In genomic region chr3:45756055-45756454, GRCh38 we compare ENCODE assay signal across 22 cellular contexts. TPM values are rescaled to one million over a fixed set of nuclear protein-coding genes. Genes with fewer than 3 reads are reported as not detected.
DNase-seq lines count a peak whose midpoint lies in the region; ATAC-seq and TF ChIP-seq lines count a peak whose summit lies in the region.
"Had no signal": no experiment of that assay in that cellular context is flagged by ENCODE, and none has a peak within 500 bp of the region (broad histone marks: within the 10 kb centered on the region; RNA-seq: fewer than 3 reads in every experiment).

No MANE protein-coding gene starts in this region.

- H2BK120ac ChIP-seq in mesendoderm (ENCODE audit: low read depth, low read length), result no peak overlapping the region

- H3K27ac ChIP-seq in cardiac muscle cell, result peak overlapping the region; percentile 68
- no peak overlapping the region for H3K27ac ChIP-seq in endodermal cell (ENCODE audit: low read depth, low read length)
- no peak overlapping the region for H3K27ac ChIP-seq in mesendoderm (ENCODE audit: low read depth, low read length)
- H3K27ac ChIP-seq: A549; BLaER1 treated with 17β-estradiol and CSF1 and Interleukin-3, amounts not matched to agents 10 nM and 100 nM had no signal

- H3K36me3 ChIP-seq in cardiac muscle cell, result no peaks in the 10 kb centered on the region
- H3K36me3 ChIP-seq in endodermal cell (ENCODE audit: control insufficient read depth, insufficient read depth, low read length), result peaks cover 29% of the 10 kb centered on the region
- H3K36me3 ChIP-seq in mesendoderm (ENCODE audit: control insufficient read depth, insufficient read depth, low read length), result no peaks in the 10 kb centered on the region
- H3K36me3 ChIP-seq: BE2C; BLaER1 treated with 17β-estradiol and CSF1 and Interleukin-3, amounts not matched to agents 10 nM and 100 nM; HAP-1 had no signal

- no peak for DNase-seq in cardiac muscle cell (ENCODE audit: low read depth in 1 of 2, low spot score in 1 of 2)
- no peak for DNase-seq in left cardiac atrium
- peak; percentile 69 for DNase-seq in endodermal cell
- peak; percentile 62 for DNase-seq in mesendoderm
- DNase-seq in stimulated activated CD4-positive, alpha-beta T cell treated with anti-CD3 and anti-CD28 coated beads, Interleukin-15, amount 100 ng/mL, for 24 hours, result no peak
- no peak for DNase-seq in T-helper 9 cell
- DNase-seq: 8988T; ACHN; AML-193; BE2C; CD4-positive, alpha-beta T cell; CD8-positive, alpha-beta memory T cell; DMS 273 treated with DMSO at 0.1 percent for 48 hours; DMS79; EL; GF-D8; GOT3; HFFc6 had no signal

- no peaks in the 10 kb centered on the region for H3K9me3 ChIP-seq in cardiac muscle cell (ENCODE audit: low read depth)
- no peaks in the 10 kb centered on the region for H3K9me3 ChIP-seq in endodermal cell (ENCODE audit: control insufficient read depth, low read length)
- H3K9me3 ChIP-seq: A549; BE2C; BLaER1 treated with 17β-estradiol and CSF1 and Interleukin-3, amounts not matched to agents 10 nM and 100 nM; HAP-1 had no signal

- H3K27ac Mint-ChIP-seq in endodermal cell, result peak overlapping the region; percentile 80
- H3K27ac Mint-ChIP-seq: CD14-positive monocyte; CD4-positive, alpha-beta T cell; CD8-positive, alpha-beta memory T cell; HFFc6 had no signal

- no peak overlapping the region for H2BK15ac ChIP-seq in mesendoderm (replicated peaks; ENCODE audit: low read depth)

- H2AK5ac ChIP-seq in mesendoderm (ENCODE audit: low read length), result no peak overlapping the region

- H3K79me1 ChIP-seq in mesendoderm (ENCODE audit: low read length), result no peaks in the 10 kb centered on the region

- no peaks in the 10 kb centered on the region for H3K79me2 ChIP-seq in mesendoderm (ENCODE audit: control insufficient read depth, insufficient read depth, low read length)

- no peaks in the 10 kb centered on the region for H3K27me3 Mint-ChIP-seq in endodermal cell (ENCODE audit: insufficient read depth)
- H3K27me3 Mint-ChIP-seq: CD4-positive, alpha-beta T cell; CD8-positive, alpha-beta memory T cell had no signal

- peak overlapping the region; percentile 1 for H3K4me3 Mint-ChIP-seq in endodermal cell
- H3K4me3 Mint-ChIP-seq: CD14-positive monocyte; CD4-positive, alpha-beta T cell; CD8-positive, alpha-beta memory T cell; HFFc6 had no signal

- H3K27me3 ChIP-seq in cardiac muscle cell, result no peaks in the 10 kb centered on the region
- H3K27me3 ChIP-seq in endodermal cell (ENCODE audit: control insufficient read depth, insufficient read depth, low read length, poor library complexity, severe bottlenecking), result no peaks in the 10 kb centered on the region
- no peaks in the 10 kb centered on the region for H3K27me3 ChIP-seq in mesendoderm (ENCODE audit: insufficient read depth, low read length, poor library complexity)
- H3K27me3 ChIP-seq: BE2C; BLaER1 treated with 17β-estradiol and CSF1 and Interleukin-3, amounts not matched to agents 10 nM and 100 nM had no signal

- H3K23ac ChIP-seq in mesendoderm (ENCODE audit: low read length), result no peak overlapping the region

- H3K4ac ChIP-seq in mesendoderm (ENCODE audit: low read depth, low read length), result no peak overlapping the region

- peaks cover 32% of the 10 kb centered on the region for H3K36me3 Mint-ChIP-seq in endodermal cell (ENCODE audit: low read depth)
- H3K36me3 Mint-ChIP-seq: CD14-positive monocyte had no signal

- no peak overlapping the region for H3K18ac ChIP-seq in mesendoderm (ENCODE audit: low read length)

- no peak overlapping the region for H4K8ac ChIP-seq in mesendoderm (ENCODE audit: low read depth, low read length)

- no peak for TF ChIP-seq CTCF in cardiac muscle cell (IDR thresholded peaks at IDR 0.05; ENCODE audit: low read depth, low read length)
- no peak for TF ChIP-seq CTCF in endodermal cell (conservative IDR thresholded peaks at IDR 0.05)

- H3K9ac ChIP-seq in endodermal cell (ENCODE audit: extremely low read depth, low read length, poor library complexity, severe bottlenecking) (peak overlapping the region; percentile 32), mesendoderm (ENCODE audit: low read length) (no peak overlapping the region)
- H3K9ac ChIP-seq: BLaER1 treated with 17β-estradiol and CSF1 and Interleukin-3, amounts not matched to agents 10 nM and 100 nM had no signal

- no peaks in the 10 kb centered on the region for H3K9me3 Mint-ChIP-seq in endodermal cell
- H3K9me3 Mint-ChIP-seq: CD14-positive monocyte; CD4-positive, alpha-beta T cell; CD8-positive, alpha-beta memory T cell; HFFc6 had no signal

- ATAC-seq in left cardiac atrium, result no peak
- ATAC-seq: A549 had no signal

- H3K4me1 ChIP-seq in cardiac muscle cell (ENCODE audit: low read depth), result peaks cover 20% of the 10 kb centered on the region
- H3K4me1 ChIP-seq in endodermal cell (ENCODE audit: control insufficient read depth, insufficient read depth, low read length), result peaks cover 22% of the 10 kb centered on the region
- peaks cover 2% of the 10 kb centered on the region for H3K4me1 ChIP-seq in mesendoderm (ENCODE audit: control insufficient read depth, low read depth, low read length)
- H3K4me1 ChIP-seq: A549, BE2C, HAP-1 had no signal

- no peak overlapping the region for H2BK5ac ChIP-seq in mesendoderm (ENCODE audit: low read length)

- WGBS in endodermal cell (ENCODE audit: insufficient coverage in 1 of 2, insufficient read length in 1 of 2), 2 experiments, result 57 to 79% methylated on average over 3 to 6 of the region's 6 CpGs
- no CpG with 5 or more reads among the region's 6 CpGs for WGBS in mesendoderm (ENCODE audit: extremely low coverage, insufficient coverage, low lambda C conversion rate)

- H3K4me2 ChIP-seq in mesendoderm (ENCODE audit: low read length), result no peak overlapping the region
- H3K4me2 ChIP-seq: A549; BLaER1 treated with 17β-estradiol and CSF1 and Interleukin-3, amounts not matched to agents 10 nM and 100 nM had no signal

- peaks cover 30% of the 10 kb centered on the region for H3K4me1 Mint-ChIP-seq in endodermal cell
- H3K4me1 Mint-ChIP-seq: CD14-positive monocyte had no signal

- intact Hi-C loops in left cardiac atrium (cut with DNase I), result no loop called here

- H3K56ac ChIP-seq in mesendoderm (ENCODE audit: low read length), result no peak overlapping the region

- no peak overlapping the region for H3K4me3 ChIP-seq in cardiac muscle cell
- peak overlapping the region; percentile 67 for H3K4me3 ChIP-seq in endodermal cell (ENCODE audit: low read length)
- H3K4me3 ChIP-seq in mesendoderm (ENCODE audit: low read length), result no peak overlapping the region
- H3K4me3 ChIP-seq: A549; BLaER1 treated with 17β-estradiol and CSF1 and Interleukin-3, amounts not matched to agents 10 nM and 100 nM; HAP-1 had no signal

- H4K5ac ChIP-seq in mesendoderm (ENCODE audit: low read length), result no peak overlapping the region

RNA-seq across cellular contexts. Expression of gene SLC6A20, which starts 40.3 kb away (rescaled TPM):
- total RNA-seq in cardiac muscle cell (0.14 and 0.39 TPM in 2 replicates), left cardiac atrium (under 1 TPM in 1 of 2 donors, not detected in 1; 0.18 TPM), endodermal cell (1 to 10 TPM in 1 of 2 donors, under 1 TPM in 1; 0.29 to 1.5 TPM)
- 0.20 TPM in 1 of 2 replicates, not detected in the other for polyA plus RNA-seq in cardiac muscle cell
- polyA plus RNA-seq in endodermal cell (2013, experiment 1 of 2), result 0.18 TPM
- polyA plus RNA-seq in endodermal cell (2013, experiment 2 of 2), result 0.46 TPM
- 0.03 TPM for polyA plus RNA-seq in mesendoderm (2013, experiment 1 of 2)
- polyA plus RNA-seq in mesendoderm (2013, experiment 2 of 2), result 0.03 TPM
- total RNA-seq: CD4-positive, alpha-beta T cell; CD8-positive, alpha-beta memory T cell; HFFc6 had no signal
- polyA plus RNA-seq: A549; CD14-positive monocyte; CD8-positive, alpha-beta memory T cell had no signal

Comparison
In these comparisons a context has a peak if more than half of its experiments do, and no peak if none do; other contexts are left out.
1. DNase-seq: peak in endodermal cell (single experiment) and mesendoderm (single experiment); none in cardiac muscle cell (0 of 2), left cardiac atrium (single experiment), stimulated activated CD4-positive, alpha-beta T cell treated with anti-CD3 and anti-CD28 coated beads, Interleukin-15, amount 100 ng/mL, for 24 hours (single experiment) and T-helper 9 cell (single experiment).